Comparison of ENCODE assay signal across 7 cellular contexts in genomic region chr13:31424130-31424729, GRCh38.
DNase-seq lines count a peak whose midpoint lies in the region; TF ChIP-seq lines count a peak whose summit lies in the region.

No MANE protein-coding gene starts in this region.

- H3K36me3 ChIP-seq in Loucy (ENCODE audit: insufficient read depth, low read length) (no peaks in the 10 kb centered on the region), adipocyte (ENCODE audit: control insufficient read depth, insufficient read depth, low read length, severe bottlenecking) (no peaks in the 10 kb centered on the region), left ventricle myocardium inferior (no peaks in the 10 kb centered on the region)

- TF ChIP-seq CTCF in GM12875 (IDR thresholded peaks at IDR 0.05; ENCODE audit: borderline replicate concordance, insufficient read depth, low read depth, low read length) (peak; percentile 91), Loucy (conservative IDR thresholded peaks at IDR 0.05; ENCODE audit: low read length) (peak; percentile 97), left ventricle myocardium inferior (IDR thresholded peaks at IDR 0.05; ENCODE audit: borderline replicate concordance) (peak; percentile 92), retinal pigment epithelial cell (conservative IDR thresholded peaks at IDR 0.05; ENCODE audit: low read depth, low read length) (peak; percentile 98)

- H3F3A ChIP-seq in Loucy (ENCODE audit: low read depth): no peaks in the 10 kb centered on the region

- H3K9me3 ChIP-seq in Loucy (ENCODE audit: insufficient read depth, low read depth, low read length) (no peaks in the 10 kb centered on the region), adipocyte (ENCODE audit: control insufficient read depth, low read length) (no peaks in the 10 kb centered on the region), left ventricle myocardium inferior (replicated peaks) (no peaks in the 10 kb centered on the region)

- H3K9ac ChIP-seq in Loucy (ENCODE audit: low read depth, low read length, poor library complexity, severe bottlenecking) (peak overlapping the region; percentile 46), adipocyte (ENCODE audit: low read length) (peak overlapping the region; percentile 31)

- peak overlapping the region; percentile 95 for H2AFZ ChIP-seq in Loucy (ENCODE audit: low read length)

- no peaks in the 10 kb centered on the region for H3K79me2 ChIP-seq in Loucy (ENCODE audit: insufficient read depth, low read length)

- no peaks in the 10 kb centered on the region for H3K9me2 ChIP-seq in Loucy (replicated peaks; ENCODE audit: low read depth, low read length)

- in situ Hi-C loops in SK-MEL-5 (cut with HindIII; ENCODE audit: low pct_unique_long_range_greater_than_20kb, low sequenced_read_pairs): loop anchor here (25.0 kb wide), 1 partner anchor 187 kb away; no protein-coding TSS in a partner anchor

- intact Hi-C loops in left ventricle myocardium inferior (cut with micrococcal nuclease): loop anchor here (5.0 kb wide), 1 partner anchor 192 kb away; no protein-coding TSS in a partner anchor

- H3K4me3 ChIP-seq in GM12875 (ENCODE audit: low read depth, low read length) (no peak overlapping the region), Loucy (ENCODE audit: low read length, poor library complexity, severe bottlenecking) (peak overlapping the region; percentile 56), adipocyte (ENCODE audit: low read length) (no peak overlapping the region), left ventricle myocardium inferior (no peak overlapping the region), retinal pigment epithelial cell (ENCODE audit: low read length) (no peak overlapping the region)

- H3K27ac ChIP-seq in left ventricle myocardium inferior (replicated peaks): no peak overlapping the region

- no peaks in the 10 kb centered on the region for H3K27me3 ChIP-seq in Loucy (ENCODE audit: insufficient read depth, low read length, poor library complexity, severe bottlenecking)
- peaks cover 4% of the 10 kb centered on the region for H3K27me3 ChIP-seq in adipocyte (replicated peaks; ENCODE audit: control insufficient read depth, insufficient read depth, low read length)
- H3K27me3 ChIP-seq in left ventricle myocardium inferior (ENCODE audit: low read depth): no peaks in the 10 kb centered on the region

- peaks cover 5% of the 10 kb centered on the region for H3K4me1 ChIP-seq in Loucy (ENCODE audit: insufficient read depth, low read length, poor library complexity, severe bottlenecking)
- H3K4me1 ChIP-seq in adipocyte (ENCODE audit: control insufficient read depth, insufficient read depth, low read length): peaks cover 18% of the 10 kb centered on the region
- H3K4me1 ChIP-seq in left ventricle myocardium inferior: no peaks in the 10 kb centered on the region

- no peaks in the 10 kb centered on the region for H4K20me1 ChIP-seq in Loucy (ENCODE audit: insufficient read depth, low read length, poor library complexity, severe bottlenecking)

- peak overlapping the region; percentile 66 for H3K4me2 ChIP-seq in Loucy (ENCODE audit: low read depth, low read length, poor library complexity, severe bottlenecking)

- DNase-seq in HCEC 1CT (peak; percentile 72), SK-MEL-5 (ENCODE audit: low read depth, low spot score) (peak; percentile 86), adipocyte (ENCODE audit: low read depth) (peak; percentile 92), left ventricle myocardium inferior (peak; percentile 69), retinal pigment epithelial cell (ENCODE audit: low read depth) (peak; percentile 18)

Comparison
In these comparisons a context has a peak if more than half of its experiments do, and no peak if none do; other contexts are left out.
1. DNase-seq: peak in every context shown above with its lines; median percentile 92 in adipocyte; 86 in SK-MEL-5; 72 in HCEC 1CT; 69 in left ventricle myocardium inferior; 18 in retinal pigment epithelial cell.